13 cellular contexts compared by ENCODE assay signal in genomic region chr20:57326667-57327455, GRCh38. TPM values are rescaled to one million over a fixed set of nuclear protein-coding genes. Genes with fewer than 3 reads are reported as not detected.
DNase-seq lines count a peak whose midpoint lies in the region; ATAC-seq and TF ChIP-seq lines count a peak whose summit lies in the region.
"Had no signal": no experiment of that assay in that cellular context is flagged by ENCODE, and none has a peak within 500 bp of the region (broad histone marks: within the 10 kb centered on the region; RNA-seq: fewer than 3 reads in every experiment).

No MANE protein-coding gene starts in this region.

- ATAC-seq in stimulated activated effector memory CD8-positive, alpha-beta T cell treated with anti-CD3 and anti-CD28 coated beads, Interleukin-12 subunit alpha, Interleukin-12 subunit beta, amount 100 ng/mL, for 72 hours: peak; percentile 36
- ATAC-seq in gastroesophageal sphincter: no peak
- ATAC-seq in activated naive CD8-positive, alpha-beta T cell treated with anti-CD3 and anti-CD28 coated beads, Interleukin-2, amount 50 U/mL, for 24 hours: no peak
- no peak for ATAC-seq in HG03175 (IDR thresholded peaks at IDR 0.05; ENCODE audit: unreplicated experiment)

- no peak overlapping the region for H3K27ac Mint-ChIP-seq in stimulated activated effector memory CD8-positive, alpha-beta T cell treated with anti-CD3 and anti-CD28 coated beads, Interleukin-12 subunit alpha, Interleukin-12 subunit beta, amount 100 ng/mL, for 72 hours
- no peak overlapping the region for H3K27ac Mint-ChIP-seq in activated naive CD8-positive, alpha-beta T cell treated with anti-CD3 and anti-CD28 coated beads, Interleukin-2, amount 50 U/mL, for 24 hours

- TF ChIP-seq EP300 in gastroesophageal sphincter (IDR thresholded peaks at IDR 0.05): no peak

- no peak overlapping the region for H3K4me3 ChIP-seq in gastroesophageal sphincter
- H3K4me3 ChIP-seq: skin epidermis had no signal

- H3K4me3 Mint-ChIP-seq in stimulated activated effector memory CD8-positive, alpha-beta T cell treated with anti-CD3 and anti-CD28 coated beads, Interleukin-12 subunit alpha, Interleukin-12 subunit beta, amount 100 ng/mL, for 72 hours: no peak overlapping the region
- no peak overlapping the region for H3K4me3 Mint-ChIP-seq in activated naive CD8-positive, alpha-beta T cell treated with anti-CD3 and anti-CD28 coated beads, Interleukin-2, amount 50 U/mL, for 24 hours

- H3K27me3 ChIP-seq in gastroesophageal sphincter: peaks cover 24% of the 10 kb centered on the region

- no peaks in the 10 kb centered on the region for H3K36me3 ChIP-seq in gastroesophageal sphincter

- no peaks in the 10 kb centered on the region for H3K4me1 Mint-ChIP-seq in stimulated activated effector memory CD8-positive, alpha-beta T cell treated with anti-CD3 and anti-CD28 coated beads, Interleukin-12 subunit alpha, Interleukin-12 subunit beta, amount 100 ng/mL, for 72 hours
- H3K4me1 Mint-ChIP-seq in activated naive CD8-positive, alpha-beta T cell treated with anti-CD3 and anti-CD28 coated beads, Interleukin-2, amount 50 U/mL, for 24 hours: no peaks in the 10 kb centered on the region

- WGBS in gastroesophageal sphincter (ENCODE audit: low coverage in 1 of 2), 2 donors: 33 to 75% methylated on average over 3 to 5 of the region's 8 CpGs

- peaks cover 0 to 8% (median 0%) of the 10 kb centered on the region in 3 donors for H3K4me1 ChIP-seq in gastroesophageal sphincter

- H3K27ac ChIP-seq in epithelial cell of prostate (no peak overlapping the region), gastroesophageal sphincter (no peak overlapping the region)

- H3K9me3 ChIP-seq in gastroesophageal sphincter: no peaks in the 10 kb centered on the region

- no peaks in the 10 kb centered on the region for H3K9me3 Mint-ChIP-seq in stimulated activated effector memory CD8-positive, alpha-beta T cell treated with anti-CD3 and anti-CD28 coated beads, Interleukin-12 subunit alpha, Interleukin-12 subunit beta, amount 100 ng/mL, for 72 hours
- H3K9me3 Mint-ChIP-seq in activated naive CD8-positive, alpha-beta T cell treated with anti-CD3 and anti-CD28 coated beads, Interleukin-2, amount 50 U/mL, for 24 hours: no peaks in the 10 kb centered on the region

- no peak for TF ChIP-seq POLR2A in gastroesophageal sphincter (IDR thresholded peaks at IDR 0.05)

- DNase-seq in DMS53 (lab: John Stamatoyannopoulos, UW): peak; percentile 19
- DNase-seq in DMS53 treated with DMSO at 0.1 percent for 48 hours (lab: John Stamatoyannopoulos, UW; ENCODE audit: unreplicated experiment): no peak
- peak; percentile 93 for DNase-seq in NCI-H345 treated with DMSO at 0.1 percent for 48 hours (lab: John Stamatoyannopoulos, UW; ENCODE audit: unreplicated experiment)
- DNase-seq in epithelial cell of prostate (ENCODE audit: low read depth, low spot score): peak; percentile 91
- DNase-seq in stimulated activated effector memory CD8-positive, alpha-beta T cell treated with anti-CD3 and anti-CD28 coated beads, Interleukin-12 subunit alpha, Interleukin-12 subunit beta, amount 100 ng/mL, for 72 hours (ENCODE audit: low spot score in 2 of 2): no peak
- DNase-seq in activated naive CD8-positive, alpha-beta T cell treated with anti-CD3 and anti-CD28 coated beads, Interleukin-2, amount 50 U/mL, for 24 hours: no peak
- DNase-seq: NCI-H446 had no signal

- no peaks in the 10 kb centered on the region for H3K36me3 Mint-ChIP-seq in stimulated activated effector memory CD8-positive, alpha-beta T cell treated with anti-CD3 and anti-CD28 coated beads, Interleukin-12 subunit alpha, Interleukin-12 subunit beta, amount 100 ng/mL, for 72 hours
- H3K36me3 Mint-ChIP-seq in activated naive CD8-positive, alpha-beta T cell treated with anti-CD3 and anti-CD28 coated beads, Interleukin-2, amount 50 U/mL, for 24 hours (ENCODE audit: low read depth): no peaks in the 10 kb centered on the region

- TF ChIP-seq CTCF in gastroesophageal sphincter (IDR thresholded peaks at IDR 0.05): no peak

- peaks cover 38% of the 10 kb centered on the region for H3K27me3 Mint-ChIP-seq in activated naive CD8-positive, alpha-beta T cell treated with anti-CD3 and anti-CD28 coated beads, Interleukin-2, amount 50 U/mL, for 24 hours

RNA-seq across cellular contexts. Expression of gene SPO11, which starts 2.7 kb away (rescaled TPM):
- total RNA-seq in gastroesophageal sphincter: not detected
- total RNA-seq: A172, Daoy, myocyte had no signal

RNA-seq across cellular contexts. Expression of gene RAE1, which starts 24.2 kb away (rescaled TPM):
- total RNA-seq in gastroesophageal sphincter: 10 to 100 TPM; 16.5 to 30.4 (median 25.1) TPM

Comparison
In these comparisons a context has a peak if more than half of its experiments do, and no peak if none do; other contexts are left out.
1. DNase-seq: peak in DMS53 (single experiment), NCI-H345 treated with DMSO at 0.1 percent for 48 hours (single experiment) and epithelial cell of prostate (single experiment); none in DMS53 treated with DMSO at 0.1 percent for 48 hours (single experiment), stimulated activated effector memory CD8-positive, alpha-beta T cell treated with anti-CD3 and anti-CD28 coated beads, Interleukin-12 subunit alpha, Interleukin-12 subunit beta, amount 100 ng/mL, for 72 hours (0 of 2) and activated naive CD8-positive, alpha-beta T cell treated with anti-CD3 and anti-CD28 coated beads, Interleukin-2, amount 50 U/mL, for 24 hours (single experiment).